ENCODE assay signal across 19 cellular contexts in genomic region chr7:11155883-11156282, GRCh38.
DNase-seq lines count a peak whose midpoint lies in the region; ATAC-seq, FAIRE-seq and TF ChIP-seq lines count a peak whose summit lies in the region.
"Had no signal": no experiment of that assay in that cellular context is flagged by ENCODE, and none has a peak within 500 bp of the region (broad histone marks: within the 10 kb centered on the region; RNA-seq: fewer than 3 reads in every experiment).

No MANE protein-coding gene starts in this region.

- no TSS peak for BruUV-seq in IMR-90 (replicated peaks; lab: Mats Ljungman, UMichigan)

- H3K14ac ChIP-seq in IMR-90 (replicated peaks; ENCODE audit: low read depth, low read length) (no peak overlapping the region), mesenchymal stem cell (ENCODE audit: low read length in 2 of 2) (no peak overlapping the region)

- POLR2A ChIA-PET in IMR-90 (lab: Charles Lee; ENCODE audit: unreplicated experiment): interaction anchor here (0.6 kb wide), 1 partner anchor 48 kb away, joined by 6 read pairs; no protein-coding TSS in a partner anchor

- no peak overlapping the region for H3K4ac ChIP-seq in IMR-90 (ENCODE audit: low read depth, low read length)
- H3K4ac ChIP-seq in mesenchymal stem cell (ENCODE audit: low read depth in 1 of 2, low read length in 2 of 2): no peak overlapping the region

- TF ChIP-seq POLR2A in IMR-90 (IDR thresholded peaks at IDR 0.05; ENCODE audit: low read depth, low read length): no peak

- H3K4me2 ChIP-seq in IMR-90 (ENCODE audit: low read depth, low read length): no peak overlapping the region
- H3K4me2 ChIP-seq in mesenchymal stem cell (ENCODE audit: low read length, poor library complexity, severe bottlenecking): no peak overlapping the region
- H3K4me2 ChIP-seq: A549, BLaER1 had no signal

- DNase-seq in AG08395 (ENCODE audit: low spot score) (peak; percentile 5), IMR-90 (peak; percentile 18), mesenchymal stem cell (no peak), NOMO-1 treated with DMSO at 0.1 percent for 48 hours (lab: John Stamatoyannopoulos, UW; ENCODE audit: unreplicated experiment) (no peak)
- no peak for DNase-seq in activated CD8-positive, alpha-beta memory T cell treated with anti-CD3 and anti-CD28 coated beads, Interleukin-2, amount 50 U/mL, for 48 hours
- DNase-seq: CD8-positive, alpha-beta memory T cell; H7; MM.1S; NCI-H1930; NCI-H2171; NCI-H510A; NCI-H82; SIG-M5 had no signal

- no peak overlapping the region for H3K56ac ChIP-seq in IMR-90 (ENCODE audit: extremely low read depth, insufficient read depth, low read length)

- H2AFZ ChIP-seq in IMR-90 (replicated peaks; ENCODE audit: low read length, poor library complexity): no peak overlapping the region
- no peak overlapping the region for H2AFZ ChIP-seq in mesenchymal stem cell (ENCODE audit: low read depth, low read length)

- TF ChIP-seq CTCF in IMR-90 (conservative IDR thresholded peaks at IDR 0.05; ENCODE audit: low read depth, low read length): no peak

- no peak overlapping the region for H2AK9ac ChIP-seq in IMR-90 (replicated peaks; ENCODE audit: low read depth, low read length, poor library complexity)

- H2BK12ac ChIP-seq in mesenchymal stem cell (ENCODE audit: low read length in 2 of 2): no peak overlapping the region

- in situ Hi-C loops in IMR-90 (cut with MboI; ENCODE audit: low sequenced_read_pairs): no loop called here

- H3K9ac ChIP-seq in IMR-90 (ENCODE audit: low read depth, low read length): no peak overlapping the region
- H3K9ac ChIP-seq in mesenchymal stem cell (ENCODE audit: low read length): peak overlapping the region; percentile 30
- H3K9ac ChIP-seq: BLaER1 had no signal

- TF ChIP-seq RAD21 in IMR-90 (IDR thresholded peaks at IDR 0.05; ENCODE audit: low read length): no peak

- H3K9me3 ChIP-seq in IMR-90 (ENCODE audit: control insufficient read depth, insufficient read depth, low read length): no peaks in the 10 kb centered on the region
- H3K9me3 ChIP-seq in mesenchymal stem cell (ENCODE audit: control insufficient read depth, low read length): no peaks in the 10 kb centered on the region
- H3K9me3 ChIP-seq: A549, BLaER1 had no signal

- no peaks in the 10 kb centered on the region for H4K20me1 ChIP-seq in IMR-90 (ENCODE audit: insufficient read depth, low read length)
- H4K20me1 ChIP-seq: BLaER1 had no signal

- no peak overlapping the region for H2BK20ac ChIP-seq in IMR-90 (ENCODE audit: low read depth, low read length)

- H3K36me3 ChIP-seq in IMR-90 (ENCODE audit: control insufficient read depth, insufficient read depth, low read length) (no peaks in the 10 kb centered on the region), mesenchymal stem cell (ENCODE audit: control insufficient read depth in 1 of 2, insufficient read depth in 2 of 2, low read depth in 1 of 2, low read length in 2 of 2) (peaks cover 0 to 6% of the 10 kb centered on the region in 2 experiments)

- dilution Hi-C loops in IMR-90 (cut with HindIII; ENCODE audit: low sequenced_read_pairs, unreplicated experiment): no loop called here

- no peaks in the 10 kb centered on the region for H3K79me1 ChIP-seq in IMR-90 (ENCODE audit: low read depth in 1 of 2, low read length in 2 of 2)
- no peaks in the 10 kb centered on the region for H3K79me1 ChIP-seq in mesenchymal stem cell (replicated peaks; ENCODE audit: low read length, poor library complexity, severe bottlenecking)

- no peak overlapping the region for H4K91ac ChIP-seq in IMR-90 (ENCODE audit: insufficient read depth, low read depth, low read length)
- no peak overlapping the region for H4K91ac ChIP-seq in mesenchymal stem cell (ENCODE audit: low read length)

- H3K27ac ChIP-seq in IMR-90 (ENCODE audit: insufficient read depth, low read length) (no peak overlapping the region), mesenchymal stem cell (ENCODE audit: low read length, poor library complexity, severe bottlenecking) (no peak overlapping the region)
- H3K27ac ChIP-seq: A549, BLaER1 had no signal

- H2AK5ac ChIP-seq in IMR-90 (ENCODE audit: low read depth, low read length): no peak overlapping the region
- no peak overlapping the region for H2AK5ac ChIP-seq in mesenchymal stem cell (ENCODE audit: low read length, severe bottlenecking)

- CTCF ChIA-PET in IMR-90 (lab: Yijun Ruan, JAX): no interaction called here

- intact Hi-C loops in IMR-90 (cut with micrococcal nuclease): no loop called here

- H3K4me3 ChIP-seq in IMR-90 (ENCODE audit: insufficient read depth, low read depth, low read length): no peak overlapping the region
- H3K4me3 ChIP-seq in mesenchymal stem cell (ENCODE audit: insufficient read depth in 1 of 2, low read depth in 1 of 2, low read length in 2 of 2): no peak overlapping the region
- H3K4me3 ChIP-seq: A549, BLaER1 had no signal

- H3K23ac ChIP-seq in IMR-90 (ENCODE audit: low read depth, low read length) (no peak overlapping the region), mesenchymal stem cell (ENCODE audit: low read length in 2 of 2) (no peak overlapping the region)

- H3K4me1 ChIP-seq in IMR-90 (ENCODE audit: control insufficient read depth, insufficient read depth, low read length) (no peaks in the 10 kb centered on the region), mesenchymal stem cell (ENCODE audit: control insufficient read depth, insufficient read depth, low read depth, low read length) (no peaks in the 10 kb centered on the region)
- H3K4me1 ChIP-seq: A549, BLaER1 had no signal

- FAIRE-seq in endometrium (lab: Jason Lieb, UNC): peak; percentile 84
- FAIRE-seq: A549, HepG2 had no signal

- H2BK15ac ChIP-seq in IMR-90 (ENCODE audit: low read depth, low read length) (no peak overlapping the region), mesenchymal stem cell (ENCODE audit: low read depth, poor library complexity, severe bottlenecking) (no peak overlapping the region)

- no peaks in the 10 kb centered on the region for H3K9me1 ChIP-seq in IMR-90 (ENCODE audit: insufficient read depth, low read length)

- no peak overlapping the region for H4K8ac ChIP-seq in IMR-90 (ENCODE audit: low read depth in 2 of 2, low read length in 2 of 2)
- H4K8ac ChIP-seq in mesenchymal stem cell (ENCODE audit: low read length): no peak overlapping the region

- H3K27me3 ChIP-seq in IMR-90 (ENCODE audit: control insufficient read depth, insufficient read depth, low read length) (no peaks in the 10 kb centered on the region), mesenchymal stem cell (ENCODE audit: control insufficient read depth in 1 of 2, insufficient read depth in 1 of 2, low read length in 2 of 2) (no peaks in the 10 kb centered on the region)
- H3K27me3 ChIP-seq: BLaER1 had no signal

- no peak overlapping the region for H2BK5ac ChIP-seq in IMR-90 (ENCODE audit: low read depth, low read length, poor library complexity, severe bottlenecking)
- H2BK5ac ChIP-seq in mesenchymal stem cell (ENCODE audit: low read depth, low read length, poor library complexity, severe bottlenecking): no peak overlapping the region

- WGBS in IMR-90 (ENCODE audit: extremely low coverage in 2 of 2, insufficient read length in 1 of 2), 2 experiments: no CpG with 5 or more reads among the region's 1 CpG
- WGBS in mesenchymal stem cell: 100% methylated on average over 1 of the region's 1 CpG

- no peak overlapping the region for H4K5ac ChIP-seq in IMR-90 (ENCODE audit: low read depth, low read length)

- ATAC-seq in IMR-90 (ENCODE audit: low read depth) (no peak), HG02973 (IDR thresholded peaks at IDR 0.05; ENCODE audit: unreplicated experiment) (no peak), GM19324 (IDR thresholded peaks at IDR 0.05; ENCODE audit: low FRiP score, unreplicated experiment) (no peak)
- ATAC-seq: A549, HepG2 had no signal

- H2BK120ac ChIP-seq in IMR-90 (ENCODE audit: low read depth, low read length) (no peak overlapping the region), mesenchymal stem cell (ENCODE audit: low read depth, low read length) (no peak overlapping the region)

- H3K18ac ChIP-seq in IMR-90 (ENCODE audit: low read depth, low read length) (no peak overlapping the region), mesenchymal stem cell (ENCODE audit: low read depth in 1 of 2, low read length in 2 of 2) (no peak overlapping the region)

TF ChIP-seq in IMR-90, 13 proteins besides CTCF, POLR2A, EP300 and RAD21:
- TF ChIP-seq CHD1 (IDR thresholded peaks at IDR 0.05; ENCODE audit: low read depth, low read length) (no peak), USF2 (IDR thresholded peaks at IDR 0.05; ENCODE audit: low read depth, low read length) (no peak), NFE2L2 (IDR thresholded peaks at IDR 0.05; ENCODE audit: low read depth, low read length) (no peak), SMC3 (IDR thresholded peaks at IDR 0.05; ENCODE audit: low read depth, low read length) (no peak), RFX5 (IDR thresholded peaks at IDR 0.05; ENCODE audit: low read depth, low read length) (no peak), RCOR1 (IDR thresholded peaks at IDR 0.05; ENCODE audit: insufficient replicate concordance, low read length) (no peak), CEBPB (IDR thresholded peaks at IDR 0.05; ENCODE audit: low read depth, low read length) (no peak), MAZ (IDR thresholded peaks at IDR 0.05; ENCODE audit: borderline replicate concordance, low read depth, low read length) (no peak), BHLHE40 (IDR thresholded peaks at IDR 0.05; ENCODE audit: low read depth, low read length) (no peak), MXI1 (IDR thresholded peaks at IDR 0.05; ENCODE audit: borderline replicate concordance, low read depth, low read length) (no peak), MAFK (IDR thresholded peaks at IDR 0.05; ENCODE audit: low read depth, low read length) (no peak), FOS (IDR thresholded peaks at IDR 0.05; ENCODE audit: low read depth, low read length) (no peak)
- TF ChIP-seq, protein P1, sequence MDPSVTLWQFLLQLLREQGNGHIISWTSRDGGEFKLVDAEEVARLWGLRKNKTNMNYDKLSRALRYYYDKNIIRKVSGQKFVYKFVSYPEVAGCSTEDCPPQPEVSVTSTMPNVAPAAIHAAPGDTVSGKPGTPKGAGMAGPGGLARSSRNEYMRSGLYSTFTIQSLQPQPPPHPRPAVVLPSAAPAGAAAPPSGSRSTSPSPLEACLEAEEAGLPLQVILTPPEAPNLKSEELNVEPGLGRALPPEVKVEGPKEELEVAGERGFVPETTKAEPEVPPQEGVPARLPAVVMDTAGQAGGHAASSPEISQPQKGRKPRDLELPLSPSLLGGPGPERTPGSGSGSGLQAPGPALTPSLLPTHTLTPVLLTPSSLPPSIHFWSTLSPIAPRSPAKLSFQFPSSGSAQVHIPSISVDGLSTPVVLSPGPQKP (IDR thresholded peaks at IDR 0.05; ENCODE audit: borderline replicate concordance, low read depth, low read length): no peak

Comparison
In these comparisons a context has a peak if more than half of its experiments do, and no peak if none do; other contexts are left out.
1. DNase-seq: peak in AG08395 (single experiment) and IMR-90 (single experiment); none in mesenchymal stem cell (single experiment), NOMO-1 treated with DMSO at 0.1 percent for 48 hours (single experiment) and activated CD8-positive, alpha-beta memory T cell treated with anti-CD3 and anti-CD28 coated beads, Interleukin-2, amount 50 U/mL, for 48 hours (single experiment).